ENCODE assay signal across 7 cellular contexts in genomic region chr14:90488256-90488655, GRCh38.
"Had no signal": no experiment of that assay in that cellular context is flagged by ENCODE, and none has a peak within 500 bp of the region (broad histone marks: within the 10 kb centered on the region; RNA-seq: fewer than 3 reads in every experiment).

No MANE protein-coding gene starts in this region.

- H3K27ac Mint-ChIP-seq: GM23338, HFFc6 had no signal

- DNase-seq: H7, HFFc6, IMR-90 had no signal

- H3K4me1 ChIP-seq: HAP-1 had no signal

- ATAC-seq: GM23338, HCT116, K562 had no signal

- H3K36me3 ChIP-seq: HAP-1 had no signal

- H3K4me3 Mint-ChIP-seq: GM23338, HFFc6 had no signal

- H3K9me3 Mint-ChIP-seq: GM23338, HFFc6 had no signal

- H3K9me3 ChIP-seq: HAP-1 had no signal

- H3K4me3 ChIP-seq: GM23338, HAP-1, K562 had no signal
